11 cellular contexts compared by ENCODE assay signal in the genomic region with DNA sequence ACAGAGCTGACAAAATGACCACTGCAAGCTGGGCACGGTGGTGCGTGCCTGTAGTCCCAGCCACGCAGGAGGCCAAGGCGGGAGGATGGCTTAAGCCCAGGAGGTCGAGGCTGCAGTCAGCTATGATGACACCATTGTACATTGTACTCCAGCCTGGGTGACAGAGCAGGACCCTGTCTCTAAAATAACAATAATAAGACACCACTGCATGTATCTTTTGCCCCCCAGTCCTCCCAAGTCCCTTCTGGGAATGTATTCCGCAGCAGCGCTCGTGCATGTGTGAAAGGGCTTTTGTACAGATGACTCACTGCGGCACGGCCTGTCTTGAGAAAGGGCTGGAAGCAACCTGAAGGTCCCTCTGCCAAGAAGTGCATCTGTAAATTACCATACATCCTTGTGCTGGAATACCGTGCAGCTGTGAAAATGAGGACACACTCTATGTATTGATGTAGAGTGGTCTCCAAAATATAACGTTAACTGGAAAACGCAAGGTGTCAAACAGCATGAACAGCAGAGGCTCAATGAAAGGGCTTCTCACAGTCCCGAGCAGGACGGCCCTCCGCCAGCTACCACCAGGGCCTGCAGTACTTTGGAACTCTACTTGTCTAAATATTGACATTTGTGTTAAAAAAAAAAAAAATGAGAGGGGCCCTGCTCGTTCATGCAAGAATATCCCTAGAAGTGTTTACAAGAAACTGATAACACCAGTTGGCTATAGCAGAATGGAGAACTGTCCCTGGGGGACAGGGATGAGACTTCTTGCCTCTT. TPM values are rescaled to one million over a fixed set of nuclear protein-coding genes. Genes with fewer than 3 reads are reported as not detected.
DNase-seq lines count a peak whose midpoint lies in the region; ATAC-seq and TF ChIP-seq lines count a peak whose summit lies in the region.
"Had no signal": no experiment of that assay in that cellular context is flagged by ENCODE, and none has a peak within 500 bp of the region (broad histone marks: within the 10 kb centered on the region; RNA-seq: fewer than 3 reads in every experiment).

No MANE protein-coding gene starts in this region.

- ATAC-seq in HG03039 (IDR thresholded peaks at IDR 0.05; ENCODE audit: unreplicated experiment) = no peak
- ATAC-seq: CD8-positive, alpha-beta T cell had no signal

- H3K9me3 ChIP-seq in MG63 = no peaks in the 10 kb centered on the region

- DNase-seq in MG63 (peak; percentile 57), choroid plexus epithelial cell (ENCODE audit: low read depth) (peak; percentile 88), medulla oblongata (ENCODE audit: extremely low spot score) (peak; percentile 27), superior temporal gyrus (ENCODE audit: extremely low spot score) (peak; percentile 26), HT-29 (ENCODE audit: low spot score) (no peak), T-helper 2 cell (no peak)
- DNase-seq: activated CD8-positive, alpha-beta memory T cell treated with anti-CD3 and anti-CD28 coated beads, Interleukin-2, amount 50 U/mL, for 4 hours; amniotic stem cell; CD8-positive, alpha-beta T cell; erythroblast had no signal

- no peaks in the 10 kb centered on the region for H3K27me3 ChIP-seq in MG63

- no peak for TF ChIP-seq CTCF in choroid plexus epithelial cell (conservative IDR thresholded peaks at IDR 0.05; ENCODE audit: low read depth, low read length)

- H3K36me3 ChIP-seq in MG63 = peaks cover 4% of the 10 kb centered on the region

- H3K4me3 ChIP-seq in MG63 (no peak overlapping the region), choroid plexus epithelial cell (ENCODE audit: low read depth, low read length) (no peak overlapping the region)

RNA-seq across cellular contexts. Expression of gene CDC42EP2, which starts 9.0 kb away (rescaled TPM):
- total RNA-seq in MG63 (2014; rRNA removed; shearing (Covaris generic); ENCODE audit: low replicate concordance) = 10.3 and 19.1 TPM in 2 replicates
- 30.9 and 36.5 TPM in 2 replicates for total RNA-seq in HT-29 (2014; rRNA removed; shearing (Covaris generic))

RNA-seq across cellular contexts. Expression of gene DPF2, which starts 28.0 kb away (rescaled TPM):
- 57.9 and 78.1 TPM in 2 replicates for total RNA-seq in MG63 (2014; rRNA removed; shearing (Covaris generic); ENCODE audit: low replicate concordance)
- 28.8 and 30.2 TPM in 2 replicates for total RNA-seq in HT-29 (2014; rRNA removed; shearing (Covaris generic))

RNA-seq across cellular contexts. Expression of gene POLA2, which starts 43.9 kb away (rescaled TPM):
- total RNA-seq in MG63 (2014; rRNA removed; shearing (Covaris generic); ENCODE audit: low replicate concordance) = 4.6 and 8.9 TPM in 2 replicates
- total RNA-seq in HT-29 (2014; rRNA removed; shearing (Covaris generic)) = 24.8 and 27.5 TPM in 2 replicates

RNA-seq across cellular contexts. Expression of gene TIGD3, which starts 48.9 kb away (rescaled TPM):
- total RNA-seq in MG63 (2014; rRNA removed; shearing (Covaris generic); ENCODE audit: low replicate concordance) = 0.36 and 2.2 TPM in 2 replicates
- 2.9 and 3.0 TPM in 2 replicates for total RNA-seq in HT-29 (2014; rRNA removed; shearing (Covaris generic))

Comparison
In these comparisons a context has a peak if more than half of its experiments do, and no peak if none do; other contexts are left out.
1. DNase-seq: peak in MG63 (single experiment), choroid plexus epithelial cell (single experiment), medulla oblongata (single experiment) and superior temporal gyrus (single experiment); none in HT-29 (single experiment) and T-helper 2 cell (0 of 5).